Comparison of ENCODE assay signal across 29 cellular contexts in genomic region chr7:32447218-32447617, GRCh38.
"Had no signal": no experiment of that assay in that cellular context is flagged by ENCODE, and none has a peak within 500 bp of the region (broad histone marks: within the 10 kb centered on the region; RNA-seq: fewer than 3 reads in every experiment).

No MANE protein-coding gene starts in this region.

- DNase-seq: dermis blood vessel endothelial cell; effector memory CD4-positive, alpha-beta T cell; erythroblast; esophagus squamous epithelium; foreskin melanocyte; kidney glomerular epithelial cell; left colon; left ventricle myocardium superior; lower lobe of right lung; mucosa of descending colon; naive B cell; pancreas; right lobe of liver; stimulated activated CD4-positive, alpha-beta T cell treated with anti-CD3 and anti-CD28 coated beads, Interleukin-12 subunit alpha, Interleukin-12 subunit beta, amount 100 ng/mL, for 4 hours; stimulated activated CD4-positive, alpha-beta T cell treated with anti-CD3 and anti-CD28 coated beads, Interleukin-1b, Interleukin-23, amount 100 ng/mL, for 48 hours; stimulated activated CD4-positive, alpha-beta T cell treated with anti-CD3 and anti-CD28 coated beads, Interleukin-4, amount 100 ng/mL, for 1 hour; stimulated activated naive CD4-positive, alpha-beta T cell treated with Interleukin-2 at 50 U/mL for 16 hours; stomach; thyroid gland; trophoblast cell had no signal

- H3K36me3 ChIP-seq: esophagus squamous epithelium, lower lobe of right lung, neutrophil, pancreas, right lobe of liver, stomach, thyroid gland, vagina had no signal

- H3K4me1 ChIP-seq: esophagus squamous epithelium, lower lobe of right lung, pancreas, right lobe of liver, stomach, thyroid gland, vagina had no signal

- H3K27ac Mint-ChIP-seq: mesothelial cell of epicardium; natural killer cell treated with Interleukin-12 subunit alpha and Interleukin-12 subunit beta and Interleukin-15 and Interleukin-18, amount 100 ng/mL, for 72 hours; progenitor cell of endocrine pancreas; stimulated activated effector memory CD8-positive, alpha-beta T cell treated with anti-CD3 and anti-CD28 coated beads, Interleukin-12 subunit alpha, Interleukin-12 subunit beta, amount 100 ng/mL, for 72 hours had no signal

- H3K4me3 ChIP-seq: coronary artery, esophagus squamous epithelium, lower lobe of right lung, mucosa of descending colon, pancreas, right lobe of liver, smooth muscle cell, stomach, thyroid gland, vagina had no signal

- H3K9me3 ChIP-seq: esophagus squamous epithelium, lower lobe of right lung, mucosa of descending colon, neutrophil, pancreas, right lobe of liver, thyroid gland, vagina had no signal

- H3K27me3 ChIP-seq: esophagus squamous epithelium, neutrophil, pancreas, right lobe of liver, stomach, thyroid gland, vagina had no signal

- ATAC-seq: left colon; left ventricle myocardium superior; lower lobe of right lung; mucosa of descending colon; natural killer cell treated with Interleukin-12 subunit alpha and Interleukin-12 subunit beta and Interleukin-15 and Interleukin-18, amount 100 ng/mL, for 72 hours; pancreas; right lobe of liver; stimulated activated effector memory CD8-positive, alpha-beta T cell treated with anti-CD3 and anti-CD28 coated beads, Interleukin-12 subunit alpha, Interleukin-12 subunit beta, amount 100 ng/mL, for 72 hours had no signal

- H3K36me3 Mint-ChIP-seq: mesothelial cell of epicardium; naive B cell; natural killer cell treated with Interleukin-12 subunit alpha and Interleukin-12 subunit beta and Interleukin-15 and Interleukin-18, amount 100 ng/mL, for 72 hours; stimulated activated effector memory CD8-positive, alpha-beta T cell treated with anti-CD3 and anti-CD28 coated beads, Interleukin-12 subunit alpha, Interleukin-12 subunit beta, amount 100 ng/mL, for 72 hours had no signal

- H3K27ac ChIP-seq: coronary artery, esophagus squamous epithelium, lower lobe of right lung, neutrophil, pancreas, right lobe of liver, stomach, thyroid gland, vagina had no signal

- H3K4me1 Mint-ChIP-seq: mesothelial cell of epicardium; naive B cell; neural crest cell; stimulated activated effector memory CD8-positive, alpha-beta T cell treated with anti-CD3 and anti-CD28 coated beads, Interleukin-12 subunit alpha, Interleukin-12 subunit beta, amount 100 ng/mL, for 72 hours had no signal

- H3K9me3 Mint-ChIP-seq: neural crest cell had no signal

- H3K4me3 Mint-ChIP-seq: mesothelial cell of epicardium; naive B cell; natural killer cell treated with Interleukin-12 subunit alpha and Interleukin-12 subunit beta and Interleukin-15 and Interleukin-18, amount 100 ng/mL, for 72 hours; neural crest cell; stimulated activated effector memory CD8-positive, alpha-beta T cell treated with anti-CD3 and anti-CD28 coated beads, Interleukin-12 subunit alpha, Interleukin-12 subunit beta, amount 100 ng/mL, for 72 hours had no signal
